In genomic region chr5:132961887-132962286, GRCh38 we compare ENCODE assay signal across 8 cellular contexts. TPM values are rescaled to one million over a fixed set of nuclear protein-coding genes. Genes with fewer than 3 reads are reported as not detected.
DNase-seq lines count a peak whose midpoint lies in the region; ATAC-seq and TF ChIP-seq lines count a peak whose summit lies in the region.

No MANE protein-coding gene starts in this region.

- H3K9me3 ChIP-seq in liver (ENCODE audit: control insufficient read depth in 4 of 4, low read length in 3 of 4) (no peaks in the 10 kb centered on the region), transverse colon (no peaks in the 10 kb centered on the region)

- H3K27ac ChIP-seq in liver (ENCODE audit: low read depth in 1 of 2, low read length in 2 of 2): peak overlapping the region; percentile 99 to 100
- peak overlapping the region; percentile 98 to 100 (median 98) for H3K27ac ChIP-seq in transverse colon

- peak overlapping the region; percentile 98 to 100 for H3K9ac ChIP-seq in liver (ENCODE audit: low read depth in 1 of 2, low read length in 2 of 2)

- no peak for TF ChIP-seq CTCF in AG04449 (IDR thresholded peaks at IDR 0.05; ENCODE audit: insufficient read depth, low read length, missing control alignments)
- TF ChIP-seq CTCF in astrocyte of the spinal cord (IDR thresholded peaks at IDR 0.05; ENCODE audit: low read depth, low read length): no peak
- TF ChIP-seq CTCF in liver (IDR thresholded peaks at IDR 0.05; ENCODE audit: low read depth, low read length, missing input control): no peak
- TF ChIP-seq CTCF in transverse colon (IDR thresholded peaks at IDR 0.05): no peak

- intact Hi-C loops in transverse colon (cut with DNase I; ENCODE audit: low total_unique reads): loop anchor here (2.0 to 5.0 kb wide), 2 partner anchors 91 to 750 kb away; partner anchors contain the start of gene HSPA4

- H3K4me1 ChIP-seq in liver (ENCODE audit: control insufficient read depth in 4 of 4, insufficient read depth in 4 of 4, low read length in 3 of 4): peaks cover 11 to 20% (median 12%) of the 10 kb centered on the region in 4 donors
- H3K4me1 ChIP-seq in transverse colon: peaks cover 4 to 39% (median 27%) of the 10 kb centered on the region in 4 donors

- peak; percentile 17 for DNase-seq in AG04449 (ENCODE audit: low read depth, low spot score)
- peak; percentile 49 for DNase-seq in HS-5 (ENCODE audit: low read depth)
- peak; percentile 72 for DNase-seq in astrocyte of the spinal cord (ENCODE audit: low read depth, low spot score)
- no peak for DNase-seq in transverse colon
- DNase-seq in AG08396 (ENCODE audit: low spot score): no peak

- no peak for TF ChIP-seq RAD21 in liver (IDR thresholded peaks at IDR 0.05)

- ATAC-seq in HG02852 (IDR thresholded peaks at IDR 0.05; ENCODE audit: unreplicated experiment): no peak
- no peak for ATAC-seq in HG02759 (IDR thresholded peaks at IDR 0.05; ENCODE audit: unreplicated experiment)

- TF ChIP-seq POLR2A in transverse colon (IDR thresholded peaks at IDR 0.05): no peak

- H3K36me3 ChIP-seq in liver (ENCODE audit: control insufficient read depth in 4 of 4, insufficient read depth in 3 of 4, low read depth in 1 of 4, low read length in 3 of 4) (no peaks in the 10 kb centered on the region), transverse colon (no peaks in the 10 kb centered on the region)

- in situ Hi-C loops in astrocyte of the spinal cord (cut with HindIII; ENCODE audit: low sequenced_read_pairs) (no loop called here), transverse colon (cut with MboI; ENCODE audit: low pct_ligation_motif_present in 1 of 4, low pct_unique_long_range_greater_than_20kb in 1 of 4, low sequenced_read_pairs in 3 of 4) (no loop called here)

- no peak for TF ChIP-seq EP300 in transverse colon (IDR thresholded peaks at IDR 0.05; ENCODE audit: low read depth)

- CTCF ChIA-PET in AG04449 (lab: Yijun Ruan, JAX): no interaction called here

- no peaks in the 10 kb centered on the region for H3K27me3 ChIP-seq in liver (ENCODE audit: control insufficient read depth in 4 of 4, insufficient read depth in 4 of 4, low read length in 3 of 4)
- no peaks in the 10 kb centered on the region for H3K27me3 ChIP-seq in transverse colon

- H3K4me3 ChIP-seq in AG04449 (ENCODE audit: low read depth, low read length) (peak overlapping the region; percentile 70), astrocyte of the spinal cord (ENCODE audit: low read depth, low read length) (peak overlapping the region; percentile 94), liver (ENCODE audit: low read depth in 1 of 3, low read length in 3 of 3) (peak overlapping the region; percentile 72 to 95 (median 91)), transverse colon (peak overlapping the region in 3 of 4 donors; percentile 72 to 90 (median 86))

- POLR2A ChIA-PET in AG04449 (lab: Yijun Ruan, JAX): interaction anchor here (0.6 to 1.3 kb wide), 2 partner anchors 8 to 90 kb away, joined by 3 to 4 read pairs; partner anchors contain the start of gene HSPA4

- 7% methylated on average over 5 of the region's 5 CpGs for WGBS in liver
- WGBS in transverse colon (ENCODE audit: low coverage in 1 of 2), 2 donors: 5 to 11% methylated on average over 5 of the region's 5 CpGs

TF ChIP-seq in liver, 16 proteins besides CTCF, POLR2A, EP300 and RAD21:
- no peak for TF ChIP-seq FOXA1 (IDR thresholded peaks at IDR 0.05)
- no peak for TF ChIP-seq MAX (IDR thresholded peaks at IDR 0.05)
- peak in 1 of 2 donors; percentile 2 for TF ChIP-seq RXRA (IDR thresholded peaks at IDR 0.05)
TF ChIP-seq in liver: peak in this region for 1.

RNA-seq across cellular contexts. Expression of gene AFF4, which starts 1.5 kb away (rescaled TPM):
- 10 to 100 TPM; 16.8 to 19.1 TPM for total RNA-seq in liver
- polyA plus RNA-seq in liver: 10 to 100 TPM in 1 of 2 donors, 1 to 10 TPM in 1; 5.5 to 17.0 TPM
- 100 to 1,000 TPM in 2 of 4 donors, 10 to 100 TPM in 2; 66.1 to 122 (median 85.1) TPM for total RNA-seq in transverse colon

Comparison
In these comparisons a context has a peak if more than half of its experiments do, and no peak if none do; other contexts are left out.
1. DNase-seq: peak in AG04449 (single experiment), HS-5 (single experiment) and astrocyte of the spinal cord (single experiment); none in transverse colon (single experiment) and AG08396 (single experiment).
2. Peak in every context shown above with its lines, with median percentiles within 50 percentile points of each other: H3K4me3 ChIP-seq.